ENCODE assay signal across 1 cellular context in the genomic region with DNA sequence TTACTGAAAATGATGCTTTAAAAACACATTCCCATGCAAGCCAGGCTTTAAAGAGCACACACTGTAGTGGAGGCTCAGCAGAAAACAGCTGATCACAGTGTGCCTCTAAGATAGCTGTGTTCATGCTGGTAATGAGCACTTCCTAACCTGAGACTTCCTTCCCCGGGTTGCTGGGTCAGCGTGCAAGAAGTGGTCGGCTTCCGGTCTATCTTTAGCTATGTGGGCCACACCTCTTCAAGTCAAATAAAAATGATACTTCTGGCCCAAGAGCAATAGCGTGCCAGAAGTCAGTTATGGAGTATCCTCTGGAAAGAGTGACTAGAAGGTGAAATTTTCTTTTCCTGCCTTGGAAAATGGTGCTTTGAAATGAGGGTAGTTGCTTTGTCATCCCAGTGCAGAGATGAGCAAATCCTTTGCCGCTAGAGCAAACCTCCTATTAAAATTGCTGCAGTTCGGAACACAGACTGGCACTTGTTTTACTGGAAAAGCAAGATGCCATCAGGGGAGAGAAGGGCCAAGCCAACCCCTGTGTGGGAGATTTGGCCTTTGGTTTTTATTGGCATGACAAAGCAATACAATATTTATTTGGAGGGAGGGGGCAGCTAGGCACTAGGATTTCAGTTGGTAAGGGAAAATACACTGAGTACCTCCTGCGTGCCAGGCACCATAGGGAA.
TF ChIP-seq lines count a peak whose summit lies in the region.

No MANE protein-coding gene starts in this region.

TF ChIP-seq in K562, 482 proteins besides CTCF, POLR2A, EP300 and RAD21 (continued from another document and continues in another):
- TF ChIP-seq RBM14 (IDR thresholded peaks at IDR 0.05; ENCODE audit: borderline replicate concordance, insufficient read depth, low read depth, low read length) (no peak), LCOR (CRISPR knock-in tag; IDR thresholded peaks at IDR 0.05) (no peak), TAF9B (IDR thresholded peaks at IDR 0.05; ENCODE audit: partially characterized antibody) (no peak), TFAP4 (CRISPR knock-in tag; IDR thresholded peaks at IDR 0.05; ENCODE audit: borderline replicate concordance) (peak; percentile 91), PCBP1 (IDR thresholded peaks at IDR 0.05; ENCODE audit: low read depth, low read length, poor library complexity, severe bottlenecking) (no peak), SRSF9 (IDR thresholded peaks at IDR 0.05; ENCODE audit: borderline replicate concordance, low read depth, low read length) (no peak), KDM1A (IDR thresholded peaks at IDR 0.05) (no peak), ZBED1 (IDR thresholded peaks at IDR 0.05) (no peak), MYNN (IDR thresholded peaks at IDR 0.05) (no peak), MYNN (CRISPR knock-in tag; IDR thresholded peaks at IDR 0.05) (no peak), ZZZ3 (IDR thresholded peaks at IDR 0.05) (no peak), ZNF324 (CRISPR knock-in tag; IDR thresholded peaks at IDR 0.05) (no peak), ZNF316 (IDR thresholded peaks at IDR 0.05) (0 out of 2 replicates have a peak, but pooled peaks have one; percentile 13), KAT7 (CRISPR knock-in tag; IDR thresholded peaks at IDR 0.05; ENCODE audit: borderline replicate concordance) (no peak), PHF21A (IDR thresholded peaks at IDR 0.05; ENCODE audit: borderline replicate concordance, low read depth) (no peak), YY1 (IDR thresholded peaks at IDR 0.05; ENCODE audit: borderline replicate concordance in 1 of 3, control insufficient read depth in 1 of 3, extremely low read depth in 1 of 3, insufficient read depth in 3 of 3, insufficient read length in 1 of 3, insufficient replicate concordance in 2 of 3, low read depth in 1 of 3, low read length in 2 of 3) (no peak), TRIM28 (IDR thresholded peaks at IDR 0.05) (no peak), CREB3 (tag; conservative IDR thresholded peaks at IDR 0.05; ENCODE audit: low read depth) (no peak), ZNF512 (tag; IDR thresholded peaks at IDR 0.05) (no peak), PHTF2 (CRISPR knock-in tag; IDR thresholded peaks at IDR 0.05) (no peak), EZH2 (IDR thresholded peaks at IDR 0.05; ENCODE audit: borderline replicate concordance, low read depth, low read length) (no peak), CBFB (CRISPR knock-in tag; IDR thresholded peaks at IDR 0.05) (no peak), SFPQ (IDR thresholded peaks at IDR 0.05; ENCODE audit: low read depth, low read length) (no peak), EHMT2 (IDR thresholded peaks at IDR 0.05) (no peak), GABPB1 (CRISPR knock-in tag; IDR thresholded peaks at IDR 0.05) (0 out of 2 replicates have a peak, but pooled peaks have one; percentile 15), SIN3A (IDR thresholded peaks at IDR 0.05; ENCODE audit: borderline replicate concordance in 2 of 2, control insufficient read depth in 1 of 2, low read depth in 2 of 2, low read length in 2 of 2) (peak; percentile 41 to 86; a peak in 2 of 4 replicates), XRCC5 (IDR thresholded peaks at IDR 0.05; ENCODE audit: low read depth, low read length) (no peak), CXXC5 (CRISPR knock-in tag; IDR thresholded peaks at IDR 0.05) (no peak), REST (CRISPR knock-in tag; IDR thresholded peaks at IDR 0.05; ENCODE audit: low read depth) (no peak), SMARCA5 (IDR thresholded peaks at IDR 0.05) (no peak), SMARCA4 (IDR thresholded peaks at IDR 0.05) (0 out of 2 replicates have a peak, but pooled peaks have one; percentile 21), DDX20 (tag; IDR thresholded peaks at IDR 0.05; ENCODE audit: low read depth) (no peak), NR0B1 (IDR thresholded peaks at IDR 0.05; ENCODE audit: partially characterized antibody) (no peak), ZMIZ1 (IDR thresholded peaks at IDR 0.05; ENCODE audit: low read depth in 2 of 2, low read length in 2 of 2) (no peak), GTF2A2 (tag; IDR thresholded peaks at IDR 0.05) (no peak), ZNF134 (CRISPR knock-in tag; conservative IDR thresholded peaks at IDR 0.05) (no peak), ELK3 (CRISPR knock-in tag; IDR thresholded peaks at IDR 0.05) (no peak)
- TF ChIP-seq, protein P1, sequence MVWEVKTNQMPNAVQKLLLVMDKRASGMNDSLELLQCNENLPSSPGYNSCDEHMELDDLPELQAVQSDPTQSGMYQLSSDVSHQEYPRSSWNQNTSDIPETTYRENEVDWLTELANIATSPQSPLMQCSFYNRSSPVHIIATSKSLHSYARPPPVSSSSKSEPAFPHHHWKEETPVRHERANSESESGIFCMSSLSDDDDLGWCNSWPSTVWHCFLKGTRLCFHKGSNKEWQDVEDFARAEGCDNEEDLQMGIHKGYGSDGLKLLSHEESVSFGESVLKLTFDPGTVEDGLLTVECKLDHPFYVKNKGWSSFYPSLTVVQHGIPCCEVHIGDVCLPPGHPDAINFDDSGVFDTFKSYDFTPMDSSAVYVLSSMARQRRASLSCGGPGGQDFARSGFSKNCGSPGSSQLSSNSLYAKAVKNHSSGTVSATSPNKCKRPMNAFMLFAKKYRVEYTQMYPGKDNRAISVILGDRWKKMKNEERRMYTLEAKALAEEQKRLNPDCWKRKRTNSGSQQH (CRISPR knock-in tag; IDR thresholded peaks at IDR 0.05) = no peak
- TF ChIP-seq, protein P2, sequence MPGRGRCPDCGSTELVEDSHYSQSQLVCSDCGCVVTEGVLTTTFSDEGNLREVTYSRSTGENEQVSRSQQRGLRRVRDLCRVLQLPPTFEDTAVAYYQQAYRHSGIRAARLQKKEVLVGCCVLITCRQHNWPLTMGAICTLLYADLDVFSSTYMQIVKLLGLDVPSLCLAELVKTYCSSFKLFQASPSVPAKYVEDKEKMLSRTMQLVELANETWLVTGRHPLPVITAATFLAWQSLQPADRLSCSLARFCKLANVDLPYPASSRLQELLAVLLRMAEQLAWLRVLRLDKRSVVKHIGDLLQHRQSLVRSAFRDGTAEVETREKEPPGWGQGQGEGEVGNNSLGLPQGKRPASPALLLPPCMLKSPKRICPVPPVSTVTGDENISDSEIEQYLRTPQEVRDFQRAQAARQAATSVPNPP (IDR thresholded peaks at IDR 0.05; ENCODE audit: borderline replicate concordance, insufficient read depth, insufficient read length) = no peak
